ENCODE assay signal across 9 cellular contexts in the genomic region with DNA sequence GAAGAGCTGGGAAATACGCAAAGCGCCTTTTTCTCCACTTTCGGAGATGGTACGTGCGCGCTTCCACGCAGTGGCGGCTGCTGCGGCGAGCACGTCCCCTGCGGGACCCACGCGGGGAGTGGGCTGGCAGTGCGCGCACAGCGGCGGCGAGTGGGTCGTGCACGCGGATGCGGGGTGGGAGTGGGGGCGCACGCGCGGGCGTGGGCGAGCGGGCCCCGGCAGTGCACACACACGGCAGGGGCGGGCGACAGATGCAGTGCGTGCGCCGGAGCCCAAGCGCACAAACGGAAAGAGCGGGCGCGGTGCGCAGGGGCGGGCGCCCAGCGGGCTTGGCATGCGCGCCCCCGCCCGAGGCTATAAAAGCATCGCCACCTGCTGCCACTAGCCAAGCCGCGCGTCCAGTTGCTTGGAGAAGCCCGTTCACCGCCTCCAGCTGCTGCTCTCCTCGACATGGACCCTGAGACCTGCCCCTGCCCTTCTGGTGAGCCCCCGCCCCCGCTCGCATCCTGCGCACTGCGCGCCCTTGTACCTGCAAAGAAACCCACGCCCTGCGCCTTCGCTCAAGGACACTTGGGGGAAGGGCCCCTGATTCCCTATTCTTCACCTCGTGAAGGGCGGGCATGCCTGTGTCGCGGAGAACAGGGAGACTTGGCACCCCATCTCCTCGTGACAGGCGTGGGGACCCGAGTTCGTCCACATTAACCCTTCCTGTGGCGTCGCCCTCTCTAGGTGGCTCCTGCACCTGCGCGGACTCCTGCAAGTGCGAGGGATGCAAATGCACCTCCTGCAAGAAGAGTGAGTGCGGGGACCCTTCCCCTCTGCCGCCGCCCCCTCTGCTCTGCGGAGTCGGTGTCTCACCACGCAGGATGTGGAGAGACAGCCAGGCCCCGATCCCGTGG. TPM values are rescaled to one million over a fixed set of nuclear protein-coding genes. Genes with fewer than 3 reads are reported as not detected.
A peak's percentile ranks its signal among the peaks of the same experiment; 100 is the strongest.
DNase-seq lines count a peak whose midpoint lies in the region; ATAC-seq and TF ChIP-seq lines count a peak whose summit lies in the region.
"Had no signal": no experiment of that assay in that cellular context is flagged by ENCODE, and none has a peak within 500 bp of the region (broad histone marks: within the 10 kb centered on the region; RNA-seq: fewer than 3 reads in every experiment).

A gene (plus strand): TSS at position 388 of the 899 bp plus-strand sequence. CDS start 63 bp downstream, at position 451.

- intact Hi-C loops in body of pancreas (cut with DNase I) = no loop called here

- peak within 1 kb of the TSS in 1 of 2 donors; percentile 16 for H3K4me3 ChIP-seq in body of pancreas
- peak within 1 kb of the TSS; percentile 28 for H3K4me3 ChIP-seq in kidney epithelial cell (ENCODE audit: low read depth, low read length)

- ATAC-seq in body of pancreas = peak; percentile 36
- no peak for ATAC-seq in GM19023 (IDR thresholded peaks at IDR 0.05; ENCODE audit: unreplicated experiment)
- no peak for ATAC-seq in GM21737 (IDR thresholded peaks at IDR 0.05; ENCODE audit: unreplicated experiment)

- CTCF ChIA-PET in GM10248 (lab: Yijun Ruan, JAX) = no interaction called here

- no peak for TF ChIP-seq POLR2A in body of pancreas (IDR thresholded peaks at IDR 0.05)

- in situ Hi-C loops in G401 (cut with HindIII; ENCODE audit: low sequenced_read_pairs) = no loop called here

- H3K27ac ChIP-seq in body of pancreas = no peak within 1 kb of the TSS

- H3K36me3 ChIP-seq in body of pancreas (replicated peaks in 1 of 2; ENCODE audit: insufficient read depth in 1 of 2, low read depth in 2 of 2) = no peaks in the 10 kb centered on the region
- no peaks in the 10 kb centered on the region for H3K36me3 ChIP-seq in kidney epithelial cell (ENCODE audit: control insufficient read depth, insufficient read depth, low read length)

- no peak for TF ChIP-seq CTCF in body of pancreas (IDR thresholded peaks at IDR 0.05)
- no peak for TF ChIP-seq CTCF in kidney epithelial cell (IDR thresholded peaks at IDR 0.05; ENCODE audit: insufficient read depth, low read length, poor library complexity, severe bottlenecking)
- TF ChIP-seq CTCF in GM10248 (IDR thresholded peaks at IDR 0.05; ENCODE audit: control extremely low read depth, extremely low read depth, low read depth, missing control alignments) = no peak

- DNase-seq in G401 (ENCODE audit: low spot score) (peak; percentile 80), NCI-H526 treated with DMSO at 0.1 percent for 48 hours (lab: John Stamatoyannopoulos, UW) (peak; percentile 12), body of pancreas (peak; percentile 18 to 55 (median 30)), kidney epithelial cell (ENCODE audit: low read depth) (no peak), GM10248 (ENCODE audit: extremely low spot score) (no peak)
- peak; percentile 54 for DNase-seq in stimulated activated CD8-positive, alpha-beta memory T cell treated with anti-CD3 and anti-CD28 coated beads, Interleukin-4, amount 100 ng/mL, for 48 hours

- H3K9me3 ChIP-seq in body of pancreas = no peaks in the 10 kb centered on the region

- POLR2A ChIA-PET in GM10248 (lab: Yijun Ruan, JAX) = interaction anchor here (0.5 kb wide), 1 partner anchor 590 kb away, joined by 3 read pairs; no protein-coding TSS in a partner anchor

- H3K4me1 ChIP-seq in body of pancreas = peaks cover 11% of the 10 kb centered on the region

- H3K27me3 ChIP-seq in body of pancreas (no peaks in the 10 kb centered on the region), kidney epithelial cell (ENCODE audit: control insufficient read depth, insufficient read depth, low read length) (peaks cover 25% of the 10 kb centered on the region)

- 7 to 16% methylated on average over 19 to 87 of the region's 87 CpGs for WGBS in body of pancreas, 2 donors

RNA-seq across cellular contexts. Expression of the gene that starts here (rescaled TPM):
- total RNA-seq in G401 (2014; rRNA removed; shearing (Covaris generic)) = not detected in 2 replicates
- total RNA-seq in body of pancreas = not detected
- total RNA-seq in kidney epithelial cell = not detected in 2 replicates
- total RNA-seq: NCI-H460 had no signal

Comparison
In these comparisons a context has a peak if more than half of its experiments do, and no peak if none do; other contexts are left out.
1. Peak in DNase-seq in G401; RNA of the gene not detected or under 1 TPM.
2. Peak in DNase-seq and ATAC-seq in body of pancreas; RNA of the gene not detected or under 1 TPM.
3. DNase-seq: peak in NCI-H526 treated with DMSO at 0.1 percent for 48 hours (single experiment) and stimulated activated CD8-positive, alpha-beta memory T cell treated with anti-CD3 and anti-CD28 coated beads, Interleukin-4, amount 100 ng/mL, for 48 hours (single experiment); none in kidney epithelial cell (single experiment) and GM10248 (single experiment).